Comparison of ENCODE assay signal across 8 cellular contexts in the genomic region with DNA sequence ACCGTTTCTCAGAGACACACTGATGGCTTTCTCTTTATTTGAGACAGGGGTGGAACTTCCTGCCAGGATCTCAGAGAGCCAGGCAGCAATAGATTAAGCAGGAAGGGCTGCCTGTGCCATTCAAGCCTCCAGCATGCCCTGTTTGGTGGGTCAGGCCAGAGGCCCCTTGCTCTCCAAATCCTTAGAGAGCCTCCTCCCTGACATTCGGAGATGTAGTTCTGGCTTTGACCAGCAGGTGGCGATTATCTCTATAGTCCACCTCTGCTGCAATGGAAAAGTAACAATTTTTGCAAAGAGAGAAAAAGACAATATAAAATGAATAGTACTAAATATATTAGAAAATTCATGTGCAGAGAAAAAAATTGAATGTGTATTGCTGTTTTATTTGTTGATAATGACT.
DNase-seq lines count a peak whose midpoint lies in the region; ATAC-seq and TF ChIP-seq lines count a peak whose summit lies in the region.

No MANE protein-coding gene starts in this region.

- intact Hi-C loops in adrenal gland (cut with DNase I) = no loop called here

- WGBS in adrenal gland, 4 donors = 26 to 35% (median 27%) methylated on average over 3 of the region's 3 CpGs

- TF ChIP-seq POLR2A in Peyer's patch (IDR thresholded peaks at IDR 0.05) (no peak), adrenal gland (IDR thresholded peaks at IDR 0.05) (no peak)

- H3K27me3 ChIP-seq in Peyer's patch (no peaks in the 10 kb centered on the region), adrenal gland (peaks cover 14% of the 10 kb centered on the region)

- in situ Hi-C loops in GM13977 (cut with MboI; ENCODE audit: low pct_unique_long_range_greater_than_20kb, low sequenced_read_pairs, unreplicated experiment) = no loop called here

- H3K4me3 ChIP-seq in Peyer's patch (no peak overlapping the region), adrenal gland (no peak overlapping the region)

- H3K27ac ChIP-seq in Peyer's patch (no peak overlapping the region), adrenal gland (no peak overlapping the region)

- H3K4me1 ChIP-seq in Peyer's patch (no peaks in the 10 kb centered on the region), adrenal gland (replicated peaks in 1 of 2) (no peaks in the 10 kb centered on the region)

- H3K9me3 ChIP-seq in Peyer's patch = no peaks in the 10 kb centered on the region
- no peaks in the 10 kb centered on the region for H3K9me3 ChIP-seq in adrenal gland (replicated peaks in 1 of 3)

- ATAC-seq in HG02852 (IDR thresholded peaks at IDR 0.05; ENCODE audit: unreplicated experiment) = no peak

- H3K36me3 ChIP-seq in Peyer's patch (no peaks in the 10 kb centered on the region), adrenal gland (replicated peaks in 1 of 2) (no peaks in the 10 kb centered on the region)

- DNase-seq in GM13977 (ENCODE audit: low spot score) (peak; percentile 31), Peyer's patch (peak; percentile 39 to 89 (median 74)), adrenal gland (peak; percentile 38 to 87 (median 71)), iPS-NIHi7 (ENCODE audit: extremely low spot score) (peak; percentile 44), NCI-H446 (lab: John Stamatoyannopoulos, UW) (no peak), NCI-H524 treated with DMSO at 0.1 percent for 48 hours (lab: John Stamatoyannopoulos, UW) (no peak)
- DNase-seq in stimulated activated CD4-positive, alpha-beta T cell treated with anti-CD3 and anti-CD28 coated beads, Interleukin-1b, Interleukin-23, amount 100 ng/mL, for 24 hours (ENCODE audit: low read depth in 4 of 4, low spot score in 1 of 4) = peak; percentile 39 to 77 (median 47)

- peak; percentile 79 for TF ChIP-seq CTCF in GM13977 (IDR thresholded peaks at IDR 0.05; ENCODE audit: extremely low read depth, insufficient read depth, missing control alignments)
- peak; percentile 35 to 60 (median 57) for TF ChIP-seq CTCF in Peyer's patch (IDR thresholded peaks at IDR 0.05)
- peak; percentile 35 to 86 (median 61) for TF ChIP-seq CTCF in adrenal gland (IDR thresholded peaks at IDR 0.05)

Comparison
In these comparisons a context has a peak if more than half of its experiments do, and no peak if none do; other contexts are left out.
1. DNase-seq: peak in GM13977 (single experiment), Peyer's patch (3 of 3), adrenal gland (7 of 7), iPS-NIHi7 (single experiment) and stimulated activated CD4-positive, alpha-beta T cell treated with anti-CD3 and anti-CD28 coated beads, Interleukin-1b, Interleukin-23, amount 100 ng/mL, for 24 hours (4 of 4); none in NCI-H446 (0 of 2) and NCI-H524 treated with DMSO at 0.1 percent for 48 hours (single experiment).
2. Peak in every context shown above with its lines, with median percentiles within 50 percentile points of each other: CTCF ChIP-seq.